15 cellular contexts compared by ENCODE assay signal in the genomic region with DNA sequence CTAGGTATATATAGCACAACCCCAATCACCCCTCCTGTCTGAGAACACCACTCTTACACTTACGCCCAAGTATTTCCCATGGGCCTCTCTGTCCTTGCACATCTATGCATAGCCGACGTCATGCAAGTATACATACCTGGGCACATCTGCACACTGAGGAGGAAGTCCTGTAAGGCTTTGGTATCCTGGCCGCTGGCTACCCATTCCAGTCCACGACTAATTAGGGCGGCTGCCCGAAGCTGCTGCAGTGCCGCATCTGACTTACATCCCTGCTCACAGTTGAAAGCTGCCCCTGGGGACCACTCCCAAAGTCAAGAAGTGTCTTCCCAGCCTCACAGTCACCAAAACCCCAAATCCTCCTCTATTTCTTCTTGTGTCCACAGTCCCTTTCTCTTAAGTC. TPM values are rescaled to one million over a fixed set of nuclear protein-coding genes. Genes with fewer than 3 reads are reported as not detected.
A peak's percentile ranks its signal among the peaks of the same experiment; 100 is the strongest.
DNase-seq lines count a peak whose midpoint lies in the region; ATAC-seq and TF ChIP-seq lines count a peak whose summit lies in the region.
"Had no signal": no experiment of that assay in that cellular context is flagged by ENCODE, and none has a peak within 500 bp of the region (broad histone marks: within the 10 kb centered on the region; RNA-seq: fewer than 3 reads in every experiment).

No MANE protein-coding gene starts in this region.

- H3K9me3 Mint-ChIP-seq in activated CD4-positive, alpha-beta memory T cell treated with anti-CD3 and anti-CD28 coated beads, Interleukin-2, amount 10 ng/mL, durations not matched to agents 7 days and 5 days, result no peaks in the 10 kb centered on the region
- no peaks in the 10 kb centered on the region for H3K9me3 Mint-ChIP-seq in activated CD4-positive, alpha-beta memory T cell treated with anti-CD3 and anti-CD28 coated beads for 36 hours
- H3K9me3 Mint-ChIP-seq in natural killer cell (no peaks in the 10 kb centered on the region), endothelial cell (ENCODE audit: unreplicated experiment) (no peaks in the 10 kb centered on the region)
- no peaks in the 10 kb centered on the region for H3K9me3 Mint-ChIP-seq in natural killer cell treated with Interleukin-12 subunit alpha and Interleukin-12 subunit beta and Interleukin-15 and Interleukin-18, amount 100 ng/mL, for 72 hours
- H3K9me3 Mint-ChIP-seq: HFFc6 had no signal

- H3K27me3 ChIP-seq in prostate gland (replicated peaks; ENCODE audit: insufficient read depth), result no peaks in the 10 kb centered on the region
- H3K27me3 ChIP-seq: BLaER1 had no signal

- no peak overlapping the region for H3K27ac ChIP-seq in prostate gland
- H3K27ac ChIP-seq: BLaER1 had no signal

- H3K27me3 Mint-ChIP-seq in activated CD4-positive, alpha-beta memory T cell treated with anti-CD3 and anti-CD28 coated beads, Interleukin-2, amount 10 ng/mL, durations not matched to agents 7 days and 5 days, result no peaks in the 10 kb centered on the region
- peaks cover 2% of the 10 kb centered on the region for H3K27me3 Mint-ChIP-seq in activated CD4-positive, alpha-beta memory T cell treated with anti-CD3 and anti-CD28 coated beads for 36 hours
- H3K27me3 Mint-ChIP-seq in natural killer cell (ENCODE audit: low read depth in 2 of 2) (no peaks in the 10 kb centered on the region), endothelial cell (ENCODE audit: unreplicated experiment) (peaks cover 21% of the 10 kb centered on the region)
- no peaks in the 10 kb centered on the region for H3K27me3 Mint-ChIP-seq in natural killer cell treated with Interleukin-12 subunit alpha and Interleukin-12 subunit beta and Interleukin-15 and Interleukin-18, amount 100 ng/mL, for 72 hours

- no peak overlapping the region for H3K4me3 ChIP-seq in prostate gland
- H3K4me3 ChIP-seq: BLaER1 had no signal

- ATAC-seq in natural killer cell (no peak), GM18861 (IDR thresholded peaks at IDR 0.05; ENCODE audit: unreplicated experiment) (no peak)
- ATAC-seq in natural killer cell treated with Interleukin-12 subunit alpha and Interleukin-12 subunit beta and Interleukin-15 and Interleukin-18, amount 100 ng/mL, for 72 hours, result no peak

- CTCF ChIA-PET in activated CD4-positive, alpha-beta memory T cell treated with anti-CD3 and anti-CD28 coated beads, Interleukin-2, amount 10 ng/mL, durations not matched to agents 7 days and 5 days (lab: Charles Lee), result no interaction called here
- CTCF ChIA-PET in activated CD4-positive, alpha-beta memory T cell treated with anti-CD3 and anti-CD28 coated beads for 36 hours (lab: Charles Lee), result no interaction called here

- H3K4me1 ChIP-seq in prostate gland (replicated peaks), result peaks cover 21% of the 10 kb centered on the region

- no peak for TF ChIP-seq POLR2A in prostate gland (IDR thresholded peaks at IDR 0.05)

- POLR2A ChIA-PET in activated CD4-positive, alpha-beta memory T cell treated with anti-CD3 and anti-CD28 coated beads, Interleukin-2, amount 10 ng/mL, durations not matched to agents 7 days and 5 days (lab: Charles Lee), result no interaction called here
- POLR2A ChIA-PET in activated CD4-positive, alpha-beta memory T cell treated with anti-CD3 and anti-CD28 coated beads for 36 hours (lab: Charles Lee), result interaction anchor here (0.8 kb wide), 1 partner anchor 23 kb away, joined by 3 read pairs; no protein-coding TSS in a partner anchor

- H3K4me3 Mint-ChIP-seq in activated CD4-positive, alpha-beta memory T cell treated with anti-CD3 and anti-CD28 coated beads, Interleukin-2, amount 10 ng/mL, durations not matched to agents 7 days and 5 days, result no peak overlapping the region
- no peak overlapping the region for H3K4me3 Mint-ChIP-seq in activated CD4-positive, alpha-beta memory T cell treated with anti-CD3 and anti-CD28 coated beads for 36 hours
- H3K4me3 Mint-ChIP-seq in natural killer cell, result no peak overlapping the region
- H3K4me3 Mint-ChIP-seq in natural killer cell treated with Interleukin-12 subunit alpha and Interleukin-12 subunit beta and Interleukin-15 and Interleukin-18, amount 100 ng/mL, for 72 hours, result no peak overlapping the region
- peak overlapping the region; percentile 5 for H3K4me3 Mint-ChIP-seq in endothelial cell (ENCODE audit: unreplicated experiment)
- H3K4me3 Mint-ChIP-seq: HFFc6 had no signal

- no peak for DNase-seq in activated CD4-positive, alpha-beta memory T cell treated with anti-CD3 and anti-CD28 coated beads, Interleukin-2, amount 10 ng/mL, durations not matched to agents 7 days and 5 days
- no peak for DNase-seq in activated CD4-positive, alpha-beta memory T cell treated with anti-CD3 and anti-CD28 coated beads for 36 hours
- DNase-seq in natural killer cell, result no peak
- DNase-seq in natural killer cell treated with Interleukin-12 subunit alpha and Interleukin-12 subunit beta and Interleukin-15 and Interleukin-18, amount 100 ng/mL, for 72 hours (ENCODE audit: low spot score), result no peak
- no peak for DNase-seq in endothelial cell (ENCODE audit: low spot score)
- peak; percentile 60 for DNase-seq in posterior vena cava (ENCODE audit: low spot score)
- DNase-seq in prostate gland (ENCODE audit: low spot score), result no peak
- DNase-seq: 8988T, AML-193, Calu3, DMS 273 treated with DMSO at 0.1 percent for 48 hours, HCEC 1CT, HFFc6 had no signal

- H3K36me3 Mint-ChIP-seq in activated CD4-positive, alpha-beta memory T cell treated with anti-CD3 and anti-CD28 coated beads, Interleukin-2, amount 10 ng/mL, durations not matched to agents 7 days and 5 days (ENCODE audit: low read depth), result peaks cover 68% of the 10 kb centered on the region
- peaks cover 61% of the 10 kb centered on the region for H3K36me3 Mint-ChIP-seq in activated CD4-positive, alpha-beta memory T cell treated with anti-CD3 and anti-CD28 coated beads for 36 hours
- H3K36me3 Mint-ChIP-seq in natural killer cell (no peaks in the 10 kb centered on the region), endothelial cell (ENCODE audit: low read depth, unreplicated experiment) (peaks cover 13% of the 10 kb centered on the region)
- H3K36me3 Mint-ChIP-seq in natural killer cell treated with Interleukin-12 subunit alpha and Interleukin-12 subunit beta and Interleukin-15 and Interleukin-18, amount 100 ng/mL, for 72 hours, result peaks cover 31% of the 10 kb centered on the region

- intact Hi-C loops in activated CD4-positive, alpha-beta memory T cell treated with anti-CD3 and anti-CD28 coated beads for 36 hours (cut with micrococcal nuclease), result loop anchor here (5.0 to 10.0 kb wide), 2 partner anchors 583 to 660 kb away; a partner anchor contains a TSS
- intact Hi-C loops in natural killer cell (cut with micrococcal nuclease), result no loop called here
- intact Hi-C loops in posterior vena cava (cut with DNase I), result no loop called here
- intact Hi-C loops in prostate gland (cut with DNase I), result no loop called here

- no peaks in the 10 kb centered on the region for H3K36me3 ChIP-seq in prostate gland

- TF ChIP-seq CTCF in natural killer cell (IDR thresholded peaks at IDR 0.05) (no peak), endothelial cell (IDR thresholded peaks at IDR 0.05; ENCODE audit: unreplicated experiment) (no peak), prostate gland (IDR thresholded peaks at IDR 0.05) (no peak)

- 98% methylated on average over 8 of the region's 8 CpGs for WGBS in prostate gland

- no peaks in the 10 kb centered on the region for H3K9me3 ChIP-seq in prostate gland
- H3K9me3 ChIP-seq: BLaER1 had no signal

- peaks cover 66% of the 10 kb centered on the region for H3K4me1 Mint-ChIP-seq in activated CD4-positive, alpha-beta memory T cell treated with anti-CD3 and anti-CD28 coated beads, Interleukin-2, amount 10 ng/mL, durations not matched to agents 7 days and 5 days
- H3K4me1 Mint-ChIP-seq in activated CD4-positive, alpha-beta memory T cell treated with anti-CD3 and anti-CD28 coated beads for 36 hours (ENCODE audit: low read depth), result peaks cover 41% of the 10 kb centered on the region
- H3K4me1 Mint-ChIP-seq in natural killer cell (peaks cover 41 to 44% of the 10 kb centered on the region in 2 donors), endothelial cell (ENCODE audit: unreplicated experiment) (peaks cover 32% of the 10 kb centered on the region)
- H3K4me1 Mint-ChIP-seq in natural killer cell treated with Interleukin-12 subunit alpha and Interleukin-12 subunit beta and Interleukin-15 and Interleukin-18, amount 100 ng/mL, for 72 hours (ENCODE audit: low read depth in 2 of 2), result peaks cover 52 to 55% of the 10 kb centered on the region in 2 donors

- peak overlapping the region; percentile 16 for H3K27ac Mint-ChIP-seq in activated CD4-positive, alpha-beta memory T cell treated with anti-CD3 and anti-CD28 coated beads, Interleukin-2, amount 10 ng/mL, durations not matched to agents 7 days and 5 days
- H3K27ac Mint-ChIP-seq in activated CD4-positive, alpha-beta memory T cell treated with anti-CD3 and anti-CD28 coated beads for 36 hours, result no peak overlapping the region
- H3K27ac Mint-ChIP-seq in natural killer cell, result peak overlapping the region; percentile 11 to 57
- no peak overlapping the region for H3K27ac Mint-ChIP-seq in natural killer cell treated with Interleukin-12 subunit alpha and Interleukin-12 subunit beta and Interleukin-15 and Interleukin-18, amount 100 ng/mL, for 72 hours
- no peak overlapping the region for H3K27ac Mint-ChIP-seq in endothelial cell (ENCODE audit: unreplicated experiment)
- H3K27ac Mint-ChIP-seq: HFFc6 had no signal

RNA-seq across cellular contexts. Expression of a gene that starts 2.4 kb away (rescaled TPM):
- 100 to 1,000 TPM; 224 to 236 TPM for total RNA-seq in activated CD4-positive, alpha-beta memory T cell treated with anti-CD3 and anti-CD28 coated beads, Interleukin-2, amount 10 ng/mL, durations not matched to agents 7 days and 5 days
- total RNA-seq in activated CD4-positive, alpha-beta memory T cell treated with anti-CD3 and anti-CD28 coated beads for 36 hours, result 100 to 1,000 TPM; 283 to 292 TPM
- 100 to 1,000 TPM; 303 to 338 (median 322) TPM for total RNA-seq in natural killer cell
- total RNA-seq in natural killer cell treated with Interleukin-12 subunit alpha and Interleukin-12 subunit beta and Interleukin-15 and Interleukin-18, amount 100 ng/mL, for 72 hours, result 100 to 1,000 TPM; 436 to 450 TPM
- total RNA-seq in endothelial cell (ENCODE audit: unreplicated experiment), result 397 TPM
- total RNA-seq in posterior vena cava, result 100 to 1,000 TPM; 138 to 179 TPM
- total RNA-seq in prostate gland, result 100 to 1,000 TPM; 161 to 180 TPM

RNA-seq across cellular contexts. Expression of a gene that starts 5.0 kb away (rescaled TPM):
- 100 to 1,000 TPM in 1 of 2 experiments, 10 to 100 TPM in 1; 97.0 to 100 TPM for total RNA-seq in activated CD4-positive, alpha-beta memory T cell treated with anti-CD3 and anti-CD28 coated beads, Interleukin-2, amount 10 ng/mL, durations not matched to agents 7 days and 5 days
- 100 to 1,000 TPM; 103 to 107 TPM for total RNA-seq in activated CD4-positive, alpha-beta memory T cell treated with anti-CD3 and anti-CD28 coated beads for 36 hours
- total RNA-seq in natural killer cell, result 10 to 100 TPM; 33.9 to 38.9 (median 35.7) TPM
- total RNA-seq in natural killer cell treated with Interleukin-12 subunit alpha and Interleukin-12 subunit beta and Interleukin-15 and Interleukin-18, amount 100 ng/mL, for 72 hours, result 100 to 1,000 TPM in 1 of 2 donors, 10 to 100 TPM in 1; 74.9 to 185 TPM
- total RNA-seq in endothelial cell (ENCODE audit: unreplicated experiment), result 41.4 TPM
- total RNA-seq in posterior vena cava, result 1 to 10 TPM; 8.0 to 8.9 TPM
- 10 to 100 TPM; 12.9 to 16.8 TPM for total RNA-seq in prostate gland

RNA-seq across cellular contexts. Expression of a gene that starts 21.6 kb away (rescaled TPM):
- 10 to 100 TPM; 22.8 to 28.6 TPM for total RNA-seq in activated CD4-positive, alpha-beta memory T cell treated with anti-CD3 and anti-CD28 coated beads, Interleukin-2, amount 10 ng/mL, durations not matched to agents 7 days and 5 days
- 10 to 100 TPM; 19.3 to 20.9 TPM for total RNA-seq in activated CD4-positive, alpha-beta memory T cell treated with anti-CD3 and anti-CD28 coated beads for 36 hours
- total RNA-seq in natural killer cell (10 to 100 TPM; 23.6 to 28.2 (median 27.7) TPM), endothelial cell (ENCODE audit: unreplicated experiment) (20.3 TPM), posterior vena cava (10 to 100 TPM; 11.8 to 15.3 TPM), prostate gland (10 to 100 TPM; 29.9 to 30.7 TPM)
- total RNA-seq in natural killer cell treated with Interleukin-12 subunit alpha and Interleukin-12 subunit beta and Interleukin-15 and Interleukin-18, amount 100 ng/mL, for 72 hours, result 10 to 100 TPM; 23.7 to 24.5 TPM

RNA-seq across cellular contexts. Expression of a gene that starts 28.1 kb away (rescaled TPM):
- total RNA-seq in activated CD4-positive, alpha-beta memory T cell treated with anti-CD3 and anti-CD28 coated beads, Interleukin-2, amount 10 ng/mL, durations not matched to agents 7 days and 5 days, result 10 to 100 TPM; 96.0 to 96.9 TPM
- total RNA-seq in activated CD4-positive, alpha-beta memory T cell treated with anti-CD3 and anti-CD28 coated beads for 36 hours, result 100 to 1,000 TPM; 162 TPM
- total RNA-seq in natural killer cell (10 to 100 TPM; 41.4 to 43.9 (median 41.6) TPM), endothelial cell (ENCODE audit: unreplicated experiment) (108 TPM), posterior vena cava (10 to 100 TPM; 67.9 to 71.6 TPM), prostate gland (100 to 1,000 TPM; 100 to 114 TPM)
- total RNA-seq in natural killer cell treated with Interleukin-12 subunit alpha and Interleukin-12 subunit beta and Interleukin-15 and Interleukin-18, amount 100 ng/mL, for 72 hours, result 100 to 1,000 TPM; 138 to 201 TPM

RNA-seq across cellular contexts. Expression of a gene that starts 40.9 kb away (rescaled TPM):
- 10 to 100 TPM; 24.6 to 26.8 TPM for total RNA-seq in activated CD4-positive, alpha-beta memory T cell treated with anti-CD3 and anti-CD28 coated beads, Interleukin-2, amount 10 ng/mL, durations not matched to agents 7 days and 5 days
- 1 to 10 TPM; 9.1 to 9.6 TPM for total RNA-seq in activated CD4-positive, alpha-beta memory T cell treated with anti-CD3 and anti-CD28 coated beads for 36 hours
- total RNA-seq in natural killer cell (10 to 100 TPM; 21.0 to 28.3 (median 23.9) TPM), endothelial cell (ENCODE audit: unreplicated experiment) (33.7 TPM), posterior vena cava (10 to 100 TPM; 21.6 to 26.5 TPM), prostate gland (10 to 100 TPM; 15.9 to 21.3 TPM)
- 10 to 100 TPM; 13.1 to 19.6 TPM for total RNA-seq in natural killer cell treated with Interleukin-12 subunit alpha and Interleukin-12 subunit beta and Interleukin-15 and Interleukin-18, amount 100 ng/mL, for 72 hours

Comparison
In these comparisons a context has a peak if more than half of its experiments do, and no peak if none do; other contexts are left out.
1. H3K27ac Mint-ChIP-seq: peak in activated CD4-positive, alpha-beta memory T cell treated with anti-CD3 and anti-CD28 coated beads, Interleukin-2, amount 10 ng/mL, durations not matched to agents 7 days and 5 days (single experiment) and natural killer cell (2 of 2); none in activated CD4-positive, alpha-beta memory T cell treated with anti-CD3 and anti-CD28 coated beads for 36 hours (single experiment), natural killer cell treated with Interleukin-12 subunit alpha and Interleukin-12 subunit beta and Interleukin-15 and Interleukin-18, amount 100 ng/mL, for 72 hours (0 of 2) and endothelial cell (single experiment).